Comparison of ENCODE assay signal across 23 cellular contexts in the genomic region with DNA sequence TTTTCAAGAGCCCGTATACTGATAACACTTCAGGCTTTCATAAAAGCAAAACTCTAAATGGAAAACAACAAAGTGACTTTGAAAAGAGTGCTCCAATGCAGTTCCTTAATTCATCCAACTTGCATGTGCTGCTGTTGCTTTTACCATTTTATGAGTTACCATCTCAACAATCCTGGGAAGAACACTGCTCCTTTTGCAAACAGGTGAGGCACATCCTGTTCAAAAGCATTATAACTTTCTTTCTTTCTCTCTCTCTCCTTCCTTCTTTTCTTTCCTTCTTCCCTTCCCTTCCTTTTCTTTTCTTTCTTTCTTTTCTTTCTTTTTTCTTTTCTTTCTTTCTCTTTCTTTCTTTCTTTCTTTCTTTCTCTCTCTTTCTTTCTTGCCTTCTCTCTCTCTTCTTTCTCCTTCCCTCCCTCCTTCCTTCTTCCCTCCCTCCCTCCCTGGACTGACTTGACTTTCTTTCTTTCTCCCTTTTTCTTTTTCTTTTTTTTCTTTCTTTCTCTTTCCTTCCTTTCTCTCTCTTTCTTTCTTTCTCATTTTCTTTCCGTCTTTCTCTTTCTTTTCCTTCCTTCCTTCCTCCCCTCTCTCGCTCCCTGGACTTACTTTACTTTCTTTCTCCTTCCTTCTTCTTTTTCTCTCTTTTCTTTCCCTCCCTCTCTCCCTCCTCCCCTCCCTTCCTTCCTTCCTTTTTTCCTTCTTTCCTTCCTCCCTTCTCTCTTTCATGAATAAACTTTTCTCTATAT. TPM values are rescaled to one million over a fixed set of nuclear protein-coding genes. Genes with fewer than 3 reads are reported as not detected.
A peak's percentile ranks its signal among the peaks of the same experiment; 100 is the strongest.
DNase-seq lines count a peak whose midpoint lies in the region; ATAC-seq and TF ChIP-seq lines count a peak whose summit lies in the region.
"Had no signal": no experiment of that assay in that cellular context is flagged by ENCODE, and none has a peak within 500 bp of the region (broad histone marks: within the 10 kb centered on the region; RNA-seq: fewer than 3 reads in every experiment).

No MANE protein-coding gene starts in this region.

- CTCF ChIA-PET in mammary epithelial cell (lab: Charles Lee; ENCODE audit: low non-redundant PET), result no interaction called here
- CTCF ChIA-PET in MCF 10A (lab: Yijun Ruan, JAX), result interaction anchor here (0.8 kb wide), 1 partner anchor 215 kb away, joined by 3 read pairs; no protein-coding TSS in a partner anchor
- CTCF ChIA-PET in HEK293T (lab: Yijun Ruan, JAX), result no interaction called here

- H3K36me3 Mint-ChIP-seq in MCF 10A (ENCODE audit: insufficient read depth, unreplicated experiment), result no peaks in the 10 kb centered on the region
- H3K36me3 Mint-ChIP-seq: activated naive CD4-positive, alpha-beta T cell treated with anti-CD3 and anti-CD28 coated beads, Interleukin-2, amount 50 U/mL, for 24 hours; natural killer cell had no signal

- H3K9me3 ChIP-seq in mammary epithelial cell (replicated peaks; ENCODE audit: insufficient read depth, low read length), result no peaks in the 10 kb centered on the region
- H3K9me3 ChIP-seq: gastrocnemius medialis, SJCRH30, thoracic aorta, uterus had no signal

- no peaks in the 10 kb centered on the region for H3K9me3 Mint-ChIP-seq in MCF 10A (ENCODE audit: unreplicated experiment)
- H3K9me3 Mint-ChIP-seq: activated naive CD4-positive, alpha-beta T cell treated with anti-CD3 and anti-CD28 coated beads, Interleukin-2, amount 50 U/mL, for 24 hours; endodermal cell; GM23338; natural killer cell had no signal

- no peaks in the 10 kb centered on the region for H3K79me2 ChIP-seq in mammary epithelial cell (ENCODE audit: insufficient read depth, low read length)
- H3K79me2 ChIP-seq: hepatocyte had no signal

- BruUV-seq in mammary epithelial cell (replicated peaks; lab: Mats Ljungman, UMichigan) (no TSS peak), MCF 10A (replicated peaks; lab: Mats Ljungman, UMichigan) (no TSS peak)

- 90% methylated on average over 2 of the region's 3 CpGs for WGBS in mammary epithelial cell (ENCODE audit: low coverage, missing lambda C conversion rate)

- no peak overlapping the region for H3K9ac ChIP-seq in mammary epithelial cell (ENCODE audit: insufficient read depth, low read length)

- peak overlapping the region; percentile 38 for H3K4me2 ChIP-seq in mammary epithelial cell (ENCODE audit: insufficient read depth, low read depth, low read length)
- H3K4me2 ChIP-seq: GM23338, hepatocyte had no signal

- TF ChIP-seq CTCF in mammary epithelial cell (conservative IDR thresholded peaks at IDR 0.05 in 1 of 2, IDR thresholded peaks at IDR 0.05 in 1 of 2; ENCODE audit: extremely low read depth in 1 of 2, insufficient read depth in 1 of 2, low read depth in 1 of 2, low read length in 2 of 2), result no peak
- no peak for TF ChIP-seq CTCF in MCF 10A (IDR thresholded peaks at IDR 0.05; ENCODE audit: unreplicated experiment)

- peaks cover 23% of the 10 kb centered on the region for H3K4me1 Mint-ChIP-seq in MCF 10A (ENCODE audit: insufficient read depth, unreplicated experiment)
- H3K4me1 Mint-ChIP-seq: endodermal cell, GM23338 had no signal

- intact Hi-C loops in mammary epithelial cell (cut with micrococcal nuclease) (no loop called here), MCF 10A (cut with micrococcal nuclease) (no loop called here), left colon (cut with DNase I, micrococcal nuclease) (no loop called here)

- no peak overlapping the region for H2AFZ ChIP-seq in mammary epithelial cell (ENCODE audit: low read depth, low read length)
- H2AFZ ChIP-seq: GM23338, hepatocyte had no signal

- no peak overlapping the region for H3K27ac ChIP-seq in mammary epithelial cell (ENCODE audit: insufficient read depth, low read depth, low read length)
- H3K27ac ChIP-seq: coronary artery, gastrocnemius medialis, hepatocyte, SJCRH30, thoracic aorta, uterus had no signal

- DNase-seq in mammary epithelial cell (no peak), MCF 10A (ENCODE audit: unreplicated experiment) (no peak), MV-4-11 (lab: John Stamatoyannopoulos, UW) (peak; percentile 50), left colon (no peak), HEK293T (ENCODE audit: extremely low spot score) (no peak), DMS 273 (lab: John Stamatoyannopoulos, UW; ENCODE audit: unreplicated experiment) (no peak), DMS 273 treated with DMSO at 0.1 percent for 48 hours (lab: John Stamatoyannopoulos, UW) (no peak)
- DNase-seq: activated CD4-positive, alpha-beta T cell treated with anti-CD3 and anti-CD28 coated beads for 36 hours; endodermal cell; gastrocnemius medialis; GDM1; natural killer cell; retina; SJCRH30; T-helper 1 cell; uterus had no signal

- no peaks in the 10 kb centered on the region for H3K27me3 ChIP-seq in mammary epithelial cell (ENCODE audit: insufficient read depth, low read length)
- H3K27me3 ChIP-seq: gastrocnemius medialis, hepatocyte, SJCRH30, uterus had no signal

- peaks cover 3% of the 10 kb centered on the region for H3K4me1 ChIP-seq in mammary epithelial cell (ENCODE audit: insufficient read depth, low read length)
- H3K4me1 ChIP-seq: gastrocnemius medialis, SJCRH30, uterus had no signal

- in situ Hi-C loops in mammary epithelial cell (cut with MboI; ENCODE audit: low sequenced_read_pairs in 2 of 2), result no loop called here

- H3K4me3 ChIP-seq in mammary epithelial cell (replicated peaks in 1 of 3; ENCODE audit: insufficient read depth in 1 of 3, low read depth in 2 of 3, low read length in 3 of 3), result no peak overlapping the region
- H3K4me3 ChIP-seq: coronary artery, gastrocnemius medialis, GM23338, hepatocyte, SJCRH30, thoracic aorta, uterus had no signal

- POLR2A ChIA-PET in MCF 10A (lab: Yijun Ruan, JAX), result interaction anchor here (0.6 to 1.6 kb wide), 6 partner anchors 12 to 214 kb away, joined by 3 to 12 read pairs (median 4); partner anchors contain the start of genes EMB and PARP8
- POLR2A ChIA-PET in HEK293T (lab: Yijun Ruan, JAX), result no interaction called here

- H4K20me1 ChIP-seq in mammary epithelial cell (ENCODE audit: insufficient read depth, low read length), result no peaks in the 10 kb centered on the region

- ATAC-seq in left colon, result peak; percentile 57
- no peak for ATAC-seq in HG02678 (IDR thresholded peaks at IDR 0.05; ENCODE audit: unreplicated experiment)
- ATAC-seq: activated CD4-positive, alpha-beta T cell treated with anti-CD3 and anti-CD28 coated beads for 36 hours; gastrocnemius medialis; GM23338; natural killer cell; Panc1 had no signal

- H3K36me3 ChIP-seq in mammary epithelial cell (ENCODE audit: insufficient read depth, low read length), result no peaks in the 10 kb centered on the region
- H3K36me3 ChIP-seq: gastrocnemius medialis, SJCRH30, thoracic aorta, uterus had no signal

- dilution Hi-C loops in mammary epithelial cell (cut with HindIII; ENCODE audit: low sequenced_read_pairs), result no loop called here

- H3K4me3 Mint-ChIP-seq in MCF 10A (ENCODE audit: unreplicated experiment), result no peak overlapping the region
- H3K4me3 Mint-ChIP-seq: activated CD4-positive, alpha-beta T cell treated with anti-CD3 and anti-CD28 coated beads for 36 hours; activated naive CD4-positive, alpha-beta T cell treated with anti-CD3 and anti-CD28 coated beads, Interleukin-2, amount 50 U/mL, for 24 hours; endodermal cell; GM23338; natural killer cell had no signal

- no peak overlapping the region for H3K27ac Mint-ChIP-seq in MCF 10A (ENCODE audit: low read depth, unreplicated experiment)
- H3K27ac Mint-ChIP-seq: activated CD4-positive, alpha-beta T cell treated with anti-CD3 and anti-CD28 coated beads for 36 hours; activated naive CD4-positive, alpha-beta T cell treated with anti-CD3 and anti-CD28 coated beads, Interleukin-2, amount 50 U/mL, for 24 hours; endodermal cell; GM23338; natural killer cell had no signal

- no peaks in the 10 kb centered on the region for H3K27me3 Mint-ChIP-seq in MCF 10A (ENCODE audit: insufficient read depth, unreplicated experiment)
- H3K27me3 Mint-ChIP-seq: activated CD4-positive, alpha-beta T cell treated with anti-CD3 and anti-CD28 coated beads for 36 hours; activated naive CD4-positive, alpha-beta T cell treated with anti-CD3 and anti-CD28 coated beads, Interleukin-2, amount 50 U/mL, for 24 hours had no signal

TF ChIP-seq in HEK293T, 16 proteins besides CTCF, POLR2A, EP300 and RAD21:
- TF ChIP-seq FOXM1 (IDR thresholded peaks at IDR 0.05; ENCODE audit: borderline replicate concordance), result no peak
- no peak for TF ChIP-seq CTBP1 (IDR thresholded peaks at IDR 0.05; ENCODE audit: borderline replicate concordance)
- no peak for TF ChIP-seq ZNF384 (IDR thresholded peaks at IDR 0.05)
- no peak for TF ChIP-seq SUZ12 (IDR thresholded peaks at IDR 0.05)
- no peak for TF ChIP-seq NFRKB (IDR thresholded peaks at IDR 0.05)
- TF ChIP-seq BHLHE40 (IDR thresholded peaks at IDR 0.05; ENCODE audit: borderline replicate concordance), result no peak
- no peak for TF ChIP-seq L3MBTL2 (conservative IDR thresholded peaks at IDR 0.05)
- no peak for TF ChIP-seq FOXA1 (IDR thresholded peaks at IDR 0.05)
- TF ChIP-seq, protein P1, sequence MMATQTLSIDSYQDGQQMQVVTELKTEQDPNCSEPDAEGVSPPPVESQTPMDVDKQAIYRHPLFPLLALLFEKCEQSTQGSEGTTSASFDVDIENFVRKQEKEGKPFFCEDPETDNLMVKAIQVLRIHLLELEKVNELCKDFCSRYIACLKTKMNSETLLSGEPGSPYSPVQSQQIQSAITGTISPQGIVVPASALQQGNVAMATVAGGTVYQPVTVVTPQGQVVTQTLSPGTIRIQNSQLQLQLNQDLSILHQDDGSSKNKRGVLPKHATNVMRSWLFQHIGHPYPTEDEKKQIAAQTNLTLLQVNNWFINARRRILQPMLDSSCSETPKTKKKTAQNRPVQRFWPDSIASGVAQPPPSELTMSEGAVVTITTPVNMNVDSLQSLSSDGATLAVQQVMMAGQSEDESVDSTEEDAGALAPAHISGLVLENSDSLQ (IDR thresholded peaks at IDR 0.05), result no peak
- TF ChIP-seq LEF1 (IDR thresholded peaks at IDR 0.05; ENCODE audit: borderline replicate concordance), result no peak
- TF ChIP-seq SP1 (IDR thresholded peaks at IDR 0.05), result no peak
- no peak for TF ChIP-seq FOXK2 (IDR thresholded peaks at IDR 0.05)
- TF ChIP-seq ELF4 (IDR thresholded peaks at IDR 0.05), result no peak
- no peak for TF ChIP-seq TARDBP (IDR thresholded peaks at IDR 0.05)
- no peak for TF ChIP-seq ARNT (IDR thresholded peaks at IDR 0.05)
- TF ChIP-seq HDGF (IDR thresholded peaks at IDR 0.05; ENCODE audit: borderline replicate concordance), result no peak

RNA-seq across cellular contexts. Expression of gene PARP8, which starts 11.2 kb away (rescaled TPM):
- total RNA-seq in mammary epithelial cell (10 to 100 TPM; 24.8 to 29.6 TPM), MCF 10A (2022) (24.5 and 31.2 TPM in 2 replicates), left colon (10 to 100 TPM in 1 of 2 donors, 1 to 10 TPM in 1; 7.1 to 13.6 TPM)
- polyA plus RNA-seq in mammary epithelial cell, result 15.4 TPM
- polyA minus RNA-seq in mammary epithelial cell, result 32.3 TPM
